Comparison of ENCODE assay signal across 7 cellular contexts in genomic region chr19:50510121-50510670, GRCh38. TPM values are rescaled to one million over a fixed set of nuclear protein-coding genes. Genes with fewer than 3 reads are reported as not detected.
A peak's percentile ranks its signal among the peaks of the same experiment; 100 is the strongest.
DNase-seq lines count a peak whose midpoint lies in the region; ATAC-seq and TF ChIP-seq lines count a peak whose summit lies in the region.

No MANE protein-coding gene starts in this region.

- peak overlapping the region; percentile 65 for H3K9ac ChIP-seq in IMR-90 (ENCODE audit: low read depth, low read length)

- peak overlapping the region; percentile 34 for H4K5ac ChIP-seq in IMR-90 (ENCODE audit: low read depth, low read length)

- H3K9me3 ChIP-seq in IMR-90 (ENCODE audit: control insufficient read depth, insufficient read depth, low read length) (no peaks in the 10 kb centered on the region), testis (no peaks in the 10 kb centered on the region)

- H4K20me1 ChIP-seq in IMR-90 (ENCODE audit: insufficient read depth, low read length), result no peaks in the 10 kb centered on the region

- H3K27me3 ChIP-seq in IMR-90 (ENCODE audit: control insufficient read depth, insufficient read depth, low read length) (no peaks in the 10 kb centered on the region), layer of hippocampus (ENCODE audit: control insufficient read depth, insufficient read depth, low read length) (no peaks in the 10 kb centered on the region), testis (no peaks in the 10 kb centered on the region)

- H4K8ac ChIP-seq in IMR-90 (ENCODE audit: low read depth in 2 of 2, low read length in 2 of 2), result peak overlapping the region; percentile 93 to 94

- no peak for TF ChIP-seq POLR2A in IMR-90 (IDR thresholded peaks at IDR 0.05; ENCODE audit: low read depth, low read length)
- no peak for TF ChIP-seq POLR2A in testis (IDR thresholded peaks at IDR 0.05)
- no peak for TF ChIP-seq POLR2A in erythroblast (IDR thresholded peaks at IDR 0.05; ENCODE audit: low read length)

- WGBS in IMR-90 (ENCODE audit: extremely low coverage in 2 of 2, insufficient read length in 1 of 2), 2 experiments, result 4% methylated on average over 3 of the region's 26 CpGs; no CpG with 5 or more reads in 1 of the 2 experiments
- 17 to 21% methylated on average over 8 to 26 of the region's 26 CpGs for WGBS in testis, 2 donors

- peak overlapping the region; percentile 93 for H4K91ac ChIP-seq in IMR-90 (ENCODE audit: insufficient read depth, low read depth, low read length)

- TF ChIP-seq CTCF in IMR-90 (conservative IDR thresholded peaks at IDR 0.05; ENCODE audit: low read depth, low read length) (no peak), testis (IDR thresholded peaks at IDR 0.05) (no peak)

- H2AK9ac ChIP-seq in IMR-90 (replicated peaks; ENCODE audit: low read depth, low read length, poor library complexity), result peak overlapping the region; percentile 100

- no peak overlapping the region for H3K18ac ChIP-seq in IMR-90 (ENCODE audit: low read depth, low read length)

- H3K36me3 ChIP-seq in IMR-90 (ENCODE audit: control insufficient read depth, insufficient read depth, low read length) (peaks cover 3% of the 10 kb centered on the region; the same call in 1 of the 2 replicates), testis (ENCODE audit: low read depth, missing control alignments) (no peaks in the 10 kb centered on the region)

- H3K9me1 ChIP-seq in IMR-90 (ENCODE audit: insufficient read depth, low read length), result no peaks in the 10 kb centered on the region; the same call in 1 of the 2 replicates

- peak overlapping the region; percentile 96 for H2AK5ac ChIP-seq in IMR-90 (ENCODE audit: low read depth, low read length)

- no peak overlapping the region for H2BK20ac ChIP-seq in IMR-90 (ENCODE audit: low read depth, low read length)

- H3K4me3 ChIP-seq in IMR-90 (ENCODE audit: insufficient read depth, low read depth, low read length) (peak overlapping the region; percentile 68), testis (peak overlapping the region; percentile 66 to 89)

- peak overlapping the region; percentile 97; the same call in 1 of the 2 replicates for H3K23ac ChIP-seq in IMR-90 (ENCODE audit: low read depth, low read length)

- peak overlapping the region; percentile 97 for H3K4me2 ChIP-seq in IMR-90 (ENCODE audit: low read depth, low read length)

- in situ Hi-C loops in IMR-90 (cut with MboI; ENCODE audit: low sequenced_read_pairs), result no loop called here

- CTCF ChIA-PET in IMR-90 (lab: Yijun Ruan, JAX), result no interaction called here

- H2AFZ ChIP-seq in IMR-90 (replicated peaks; ENCODE audit: low read length, poor library complexity), result peak overlapping the region; percentile 100

- TF ChIP-seq RAD21 in IMR-90 (IDR thresholded peaks at IDR 0.05; ENCODE audit: low read length), result no peak

- 0 out of 2 replicates have a peak, but pooled peaks have one; percentile 0 for ATAC-seq in IMR-90 (ENCODE audit: low read depth)

- no TSS peak for BruUV-seq in IMR-90 (replicated peaks; lab: Mats Ljungman, UMichigan)

- H3K27ac ChIP-seq in IMR-90 (ENCODE audit: insufficient read depth, low read length) (peak overlapping the region; percentile 39), angular gyrus (ENCODE audit: low read depth, low read length) (peak overlapping the region; percentile 93), layer of hippocampus (ENCODE audit: low read depth, low read length) (peak overlapping the region; percentile 60), testis (peak overlapping the region; percentile 76 to 77)

- peak overlapping the region; percentile 36; the same call in 1 of the 2 replicates for H2BK120ac ChIP-seq in IMR-90 (ENCODE audit: low read depth, low read length)

- intact Hi-C loops in IMR-90 (cut with micrococcal nuclease) (loop anchor here (2.0 kb wide), 1 partner anchor 33 kb away; the partner anchor contains the start of genes EMC10 and GARIN5A), testis (cut with DNase I; ENCODE audit: low total_unique reads) (no loop called here)

- peak overlapping the region; percentile 87 for H3K56ac ChIP-seq in IMR-90 (ENCODE audit: extremely low read depth, insufficient read depth, low read length)

- H2BK5ac ChIP-seq in IMR-90 (ENCODE audit: low read depth, low read length, poor library complexity, severe bottlenecking), result no peak overlapping the region

- peak overlapping the region; percentile 93 for H3K4ac ChIP-seq in IMR-90 (ENCODE audit: low read depth, low read length)

- dilution Hi-C loops in IMR-90 (cut with HindIII; ENCODE audit: low sequenced_read_pairs, unreplicated experiment), result no loop called here

- H3K14ac ChIP-seq in IMR-90 (replicated peaks; ENCODE audit: low read depth, low read length), result peak overlapping the region; percentile 98

- peaks cover 3% of the 10 kb centered on the region for H3K4me1 ChIP-seq in IMR-90 (ENCODE audit: control insufficient read depth, insufficient read depth, low read length)
- peaks cover 20% of the 10 kb centered on the region for H3K4me1 ChIP-seq in testis

- H2BK15ac ChIP-seq in IMR-90 (ENCODE audit: low read depth, low read length), result no peak overlapping the region; the same call in 2 of the 3 replicates

- DNase-seq in IMR-90 (no peak), testis (peak; percentile 75), erythroblast (lab: John Stamatoyannopoulos, UW) (no peak), SKM-1 treated with dmso at 0.1 percent for 144 hours (lab: John Stamatoyannopoulos, UW; ENCODE audit: unreplicated experiment) (no peak), DMS153 (lab: John Stamatoyannopoulos, UW) (no peak)

- peaks cover 5 to 10% of the 10 kb centered on the region in 2 experiments; a peak in 3 of 4 replicates for H3K79me1 ChIP-seq in IMR-90 (ENCODE audit: low read depth in 1 of 2, low read length in 2 of 2)

- POLR2A ChIA-PET in IMR-90 (lab: Charles Lee; ENCODE audit: unreplicated experiment), result no interaction called here

TF ChIP-seq in IMR-90, 13 proteins besides CTCF, POLR2A, EP300 and RAD21 (continues in another document):
- TF ChIP-seq MAFK (IDR thresholded peaks at IDR 0.05; ENCODE audit: low read depth, low read length) (no peak), MXI1 (IDR thresholded peaks at IDR 0.05; ENCODE audit: borderline replicate concordance, low read depth, low read length) (no peak), BHLHE40 (IDR thresholded peaks at IDR 0.05; ENCODE audit: low read depth, low read length) (no peak), FOS (IDR thresholded peaks at IDR 0.05; ENCODE audit: low read depth, low read length) (no peak), MAZ (IDR thresholded peaks at IDR 0.05; ENCODE audit: borderline replicate concordance, low read depth, low read length) (no peak), SMC3 (IDR thresholded peaks at IDR 0.05; ENCODE audit: low read depth, low read length) (no peak), NFE2L2 (IDR thresholded peaks at IDR 0.05; ENCODE audit: low read depth, low read length) (no peak), CEBPB (IDR thresholded peaks at IDR 0.05; ENCODE audit: low read depth, low read length) (no peak), RFX5 (IDR thresholded peaks at IDR 0.05; ENCODE audit: low read depth, low read length) (no peak), RCOR1 (IDR thresholded peaks at IDR 0.05; ENCODE audit: insufficient replicate concordance, low read length) (no peak), CHD1 (IDR thresholded peaks at IDR 0.05; ENCODE audit: low read depth, low read length) (no peak)
- TF ChIP-seq, protein P1, sequence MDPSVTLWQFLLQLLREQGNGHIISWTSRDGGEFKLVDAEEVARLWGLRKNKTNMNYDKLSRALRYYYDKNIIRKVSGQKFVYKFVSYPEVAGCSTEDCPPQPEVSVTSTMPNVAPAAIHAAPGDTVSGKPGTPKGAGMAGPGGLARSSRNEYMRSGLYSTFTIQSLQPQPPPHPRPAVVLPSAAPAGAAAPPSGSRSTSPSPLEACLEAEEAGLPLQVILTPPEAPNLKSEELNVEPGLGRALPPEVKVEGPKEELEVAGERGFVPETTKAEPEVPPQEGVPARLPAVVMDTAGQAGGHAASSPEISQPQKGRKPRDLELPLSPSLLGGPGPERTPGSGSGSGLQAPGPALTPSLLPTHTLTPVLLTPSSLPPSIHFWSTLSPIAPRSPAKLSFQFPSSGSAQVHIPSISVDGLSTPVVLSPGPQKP (IDR thresholded peaks at IDR 0.05; ENCODE audit: borderline replicate concordance, low read depth, low read length), result no peak

RNA-seq across cellular contexts. Expression of gene JOSD2, which starts 0.8 kb away (rescaled TPM):
- 12.2 and 15.3 TPM in 2 replicates for total RNA-seq in IMR-90 (2012; rRNA removed)
- 54.1 and 68.6 TPM in 2 replicates for polyA plus RNA-seq in IMR-90 (2012; rRNA removed)
- 48.6 and 171 TPM in 2 replicates for polyA plus RNA-seq in IMR-90 (2012; cell fraction: cytosol; rRNA removed)
- 32.6 and 78.6 TPM in 2 replicates for polyA plus RNA-seq in IMR-90 (2012; cell fraction: nucleus; rRNA removed; ENCODE audit: low replicate concordance)
- 10 to 100 TPM; 26.1 to 37.7 TPM for total RNA-seq in testis
- polyA plus RNA-seq in testis (ENCODE audit: insufficient read depth, low read depth, low replicate concordance), result 21.6 TPM

RNA-seq across cellular contexts. Expression of gene ASPDH, which starts 3.5 kb away (rescaled TPM):
- total RNA-seq in IMR-90 (2012; rRNA removed) (not detected in 2 replicates), testis (not detected)
- polyA plus RNA-seq in IMR-90 (2012; rRNA removed) (not detected in 2 replicates), testis (ENCODE audit: insufficient read depth, low read depth, low replicate concordance) (0.90 TPM)
- polyA plus RNA-seq in IMR-90 (2012; cell fraction: cytosol; rRNA removed), result not detected in 2 replicates
- not detected in 2 replicates for polyA plus RNA-seq in IMR-90 (2012; cell fraction: nucleus; rRNA removed; ENCODE audit: low replicate concordance)

RNA-seq across cellular contexts. Expression of gene GARIN5A, which starts 33.5 kb away (rescaled TPM):
- 0.28 TPM in 1 of 2 replicates, not detected in the other for total RNA-seq in IMR-90 (2012; rRNA removed)
- 0.49 and 0.53 TPM in 2 replicates for polyA plus RNA-seq in IMR-90 (2012; rRNA removed)
- 0.08 and 0.90 TPM in 2 replicates for polyA plus RNA-seq in IMR-90 (2012; cell fraction: cytosol; rRNA removed)
- 0.50 and 0.85 TPM in 2 replicates for polyA plus RNA-seq in IMR-90 (2012; cell fraction: nucleus; rRNA removed; ENCODE audit: low replicate concordance)
- total RNA-seq in testis, result 100 to 1,000 TPM in 1 of 2 donors, 10 to 100 TPM in 1; 60.0 to 120 TPM
- polyA plus RNA-seq in testis (ENCODE audit: insufficient read depth, low read depth, low replicate concordance), result 126 TPM

RNA-seq across cellular contexts. Expression of gene EMC10, which starts 33.9 kb away (rescaled TPM):
- total RNA-seq in IMR-90 (2012; rRNA removed), result 11.3 and 12.2 TPM in 2 replicates
- 90.9 and 103 TPM in 2 replicates for polyA plus RNA-seq in IMR-90 (2012; rRNA removed)
- polyA plus RNA-seq in IMR-90 (2012; cell fraction: cytosol; rRNA removed), result 111 and 157 TPM in 2 replicates
- polyA plus RNA-seq in IMR-90 (2012; cell fraction: nucleus; rRNA removed; ENCODE audit: low replicate concordance), result 32.4 and 52.8 TPM in 2 replicates
- 100 to 1,000 TPM; 203 to 311 TPM for total RNA-seq in testis
- polyA plus RNA-seq in testis (ENCODE audit: insufficient read depth, low read depth, low replicate concordance), result 162 TPM

RNA-seq across cellular contexts. Expression of gene LRRC4B, which starts 58.0 kb away (rescaled TPM):
- total RNA-seq in IMR-90 (2012; rRNA removed) (not detected in 2 replicates), testis (10 to 100 TPM in 1 of 2 donors, 1 to 10 TPM in 1; 5.7 to 10.1 TPM)
- polyA plus RNA-seq in IMR-90 (2012; rRNA removed) (0.03 TPM in 2 replicates), testis (ENCODE audit: insufficient read depth, low read depth, low replicate concordance) (2.8 TPM)
- polyA plus RNA-seq in IMR-90 (2012; cell fraction: cytosol; rRNA removed), result 0.01 and 0.11 TPM in 2 replicates
- polyA plus RNA-seq in IMR-90 (2012; cell fraction: nucleus; rRNA removed; ENCODE audit: low replicate concordance), result 0.03 and 0.10 TPM in 2 replicates

Comparison
In these comparisons a context has a peak if more than half of its experiments do, and no peak if none do; other contexts are left out.
1. H3K27ac ChIP-seq: peak in every context shown above with its lines; median percentile 93 in angular gyrus; 76 in testis; 60 in layer of hippocampus; 39 in IMR-90.
2. RNA of gene GARIN5A, which starts 33.5 kb away (total RNA-seq): 60.0 to 120 TPM in testis; 0.28 TPM in IMR-90; every median in the first group is over 10 times any median in the second.